In the genomic region with DNA sequence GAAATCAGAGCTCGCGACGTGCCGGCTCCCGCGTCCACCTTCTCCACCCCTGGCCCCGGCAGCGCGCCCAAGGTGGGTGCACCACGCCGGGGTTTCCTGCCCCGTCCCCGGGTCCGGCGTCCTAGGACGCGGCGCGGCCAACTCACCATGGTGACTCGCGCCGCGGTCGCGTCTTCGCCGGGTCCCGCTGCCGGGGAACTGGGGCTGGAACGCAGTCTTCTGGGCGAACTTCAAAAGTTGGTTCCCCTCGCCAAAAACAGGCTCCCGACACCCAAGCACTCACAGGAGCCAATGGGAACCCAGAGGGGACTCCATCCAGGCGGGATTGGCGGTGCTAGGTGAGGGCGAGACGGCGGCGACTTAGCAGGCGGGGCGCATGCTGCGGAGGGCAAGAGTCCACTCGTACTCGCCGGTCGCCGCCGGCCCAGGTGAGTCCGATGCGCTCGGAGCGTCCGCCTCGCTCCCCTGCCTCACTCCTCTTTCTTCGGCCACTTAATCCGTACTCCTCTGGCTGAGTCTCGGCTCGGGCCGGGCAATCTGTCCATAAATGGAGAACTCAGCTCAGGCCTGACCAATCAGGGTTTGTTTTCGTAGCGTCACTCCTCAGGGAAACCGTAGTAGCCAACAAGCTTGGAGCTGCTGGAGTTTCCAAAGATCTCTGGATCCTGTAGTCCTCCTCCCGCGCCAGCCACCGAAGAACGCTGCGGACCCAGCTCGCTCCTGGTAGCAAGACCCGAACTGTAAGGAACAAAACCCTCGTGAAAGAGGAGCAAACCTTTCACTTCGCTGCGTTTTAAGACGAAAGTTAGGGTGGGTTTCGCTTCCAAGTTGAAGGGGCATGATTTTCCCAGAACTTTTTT, we compare ENCODE assay signal across 8 cellular contexts. TPM values are rescaled to one million over a fixed set of nuclear protein-coding genes. Genes with fewer than 3 reads are reported as not detected.
DNase-seq lines count a peak whose midpoint lies in the region; ATAC-seq lines count a peak whose summit lies in the region.

A gene (minus strand): TSS at position 520 of the 860 bp plus-strand sequence. CDS start 371 bp downstream, at position 149.

- H3K9me3 ChIP-seq in CD4-positive, CD25-positive, alpha-beta regulatory T cell (ENCODE audit: control insufficient read depth in 2 of 2, low read length in 2 of 2) = no peaks in the 10 kb centered on the region
- H3K9me3 ChIP-seq in muscle layer of colon (ENCODE audit: low read length) = no peaks in the 10 kb centered on the region

- H3K4me3 Mint-ChIP-seq in CD4-positive, CD25-positive, alpha-beta regulatory T cell = peak within 1 kb of the TSS; percentile 75 to 89 (median 82)
- H3K4me3 Mint-ChIP-seq in activated T-cell treated with anti-CD3 and anti-CD28 coated beads, Interleukin-2, amount 50 U/mL, for 72 hours = peak within 1 kb of the TSS; percentile 88 to 93

- peaks cover 64% of the 10 kb centered on the region for H3K27me3 Mint-ChIP-seq in CD4-positive, CD25-positive, alpha-beta regulatory T cell
- peaks cover 56% of the 10 kb centered on the region for H3K27me3 Mint-ChIP-seq in activated T-cell treated with anti-CD3 and anti-CD28 coated beads, Interleukin-2, amount 50 U/mL, for 72 hours (ENCODE audit: low read depth)

- H3K4me1 Mint-ChIP-seq in CD4-positive, CD25-positive, alpha-beta regulatory T cell = peaks cover 5 to 21% (median 14%) of the 10 kb centered on the region in 4 donors
- H3K4me1 Mint-ChIP-seq in activated T-cell treated with anti-CD3 and anti-CD28 coated beads, Interleukin-2, amount 50 U/mL, for 72 hours (ENCODE audit: low read depth) = peaks cover 25% of the 10 kb centered on the region

- H3K27me3 ChIP-seq in CD4-positive, CD25-positive, alpha-beta regulatory T cell (ENCODE audit: control insufficient read depth, insufficient read depth, low read length) = peaks cover 24% of the 10 kb centered on the region
- no peaks in the 10 kb centered on the region for H3K27me3 ChIP-seq in muscle layer of colon (ENCODE audit: control insufficient read depth in 1 of 2, insufficient read depth in 2 of 2, low read length in 2 of 2)

- H3K36me3 Mint-ChIP-seq in CD4-positive, CD25-positive, alpha-beta regulatory T cell = no peaks in the 10 kb centered on the region
- peaks cover 1 to 3% of the 10 kb centered on the region in 2 donors for H3K36me3 Mint-ChIP-seq in activated T-cell treated with anti-CD3 and anti-CD28 coated beads, Interleukin-2, amount 50 U/mL, for 72 hours (ENCODE audit: insufficient read depth in 2 of 2)

- peaks cover 0 to 2% (median 0%) of the 10 kb centered on the region in 7 donors for H3K9me3 Mint-ChIP-seq in CD4-positive, CD25-positive, alpha-beta regulatory T cell
- no peaks in the 10 kb centered on the region for H3K9me3 Mint-ChIP-seq in activated T-cell treated with anti-CD3 and anti-CD28 coated beads, Interleukin-2, amount 50 U/mL, for 72 hours

- peak in 2 of 3 donors; percentile 2 to 57 for DNase-seq in CD4-positive, CD25-positive, alpha-beta regulatory T cell
- DNase-seq in GM19238 (ENCODE audit: insufficient read length, low spot score) (peak; percentile 61), NCI-H748 treated with DMSO at 0.1 percent for 48 hours (lab: John Stamatoyannopoulos, UW) (peak; percentile 57), fibroblast of peridontal ligament (ENCODE audit: extremely low read depth) (peak; percentile 98)
- peak; percentile 27 to 37 for DNase-seq in activated T-cell treated with anti-CD3 and anti-CD28 coated beads, Interleukin-2, amount 50 U/mL, for 72 hours

- peak within 1 kb of the TSS; percentile 78 for H3K9ac ChIP-seq in muscle layer of colon (ENCODE audit: low read length)

- H3K4me1 ChIP-seq in CD4-positive, CD25-positive, alpha-beta regulatory T cell (ENCODE audit: control insufficient read depth, insufficient read depth, low read length, poor library complexity, severe bottlenecking) = peaks cover 21% of the 10 kb centered on the region
- peaks cover 13% of the 10 kb centered on the region for H3K4me1 ChIP-seq in muscle layer of colon (ENCODE audit: insufficient read depth, low read length)

- H3K36me3 ChIP-seq in CD4-positive, CD25-positive, alpha-beta regulatory T cell (ENCODE audit: control insufficient read depth, insufficient read depth, low read length) = no peaks in the 10 kb centered on the region
- no peaks in the 10 kb centered on the region for H3K36me3 ChIP-seq in muscle layer of colon (ENCODE audit: insufficient read depth, low read length)

- H3K4me3 ChIP-seq in CD4-positive, CD25-positive, alpha-beta regulatory T cell (ENCODE audit: low read depth, low read length) = peak within 1 kb of the TSS; percentile 27
- peak within 1 kb of the TSS; percentile 76 to 94 for H3K4me3 ChIP-seq in muscle layer of colon (ENCODE audit: low read depth in 1 of 2, low read length in 2 of 2)

- peak within 1 kb of the TSS in 2 of 3 donors; percentile 58 to 76 for H3K27ac Mint-ChIP-seq in CD4-positive, CD25-positive, alpha-beta regulatory T cell
- H3K27ac Mint-ChIP-seq in activated T-cell treated with anti-CD3 and anti-CD28 coated beads, Interleukin-2, amount 50 U/mL, for 72 hours = no peak within 1 kb of the TSS

- peak; percentile 23 to 35 for ATAC-seq in CD4-positive, CD25-positive, alpha-beta regulatory T cell (ENCODE audit: low read depth in 2 of 2)
- ATAC-seq in HG03457 (IDR thresholded peaks at IDR 0.05; ENCODE audit: unreplicated experiment) = peak; percentile 45
- peak; percentile 70 to 78 for ATAC-seq in activated T-cell treated with anti-CD3 and anti-CD28 coated beads, Interleukin-2, amount 50 U/mL, for 72 hours (replicated peaks in 1 of 2)

- no peak within 1 kb of the TSS for H3K27ac ChIP-seq in CD4-positive, CD25-positive, alpha-beta regulatory T cell (ENCODE audit: insufficient read depth, low read length, poor library complexity, severe bottlenecking)
- H3K27ac ChIP-seq in muscle layer of colon (ENCODE audit: low read depth, low read length) = peak within 1 kb of the TSS; percentile 93
- peak within 1 kb of the TSS; percentile 32 for H3K27ac ChIP-seq in temporal lobe (ENCODE audit: low read depth, low read length)

RNA-seq across cellular contexts. Expression of the gene that starts here (rescaled TPM):
- 1.5 TPM for total RNA-seq in CD4-positive, CD25-positive, alpha-beta regulatory T cell
- 1 to 10 TPM in 1 of 4 donors, under 1 TPM in 3; 0.14 to 1.6 (median 0.45) TPM for polyA plus RNA-seq in CD4-positive, CD25-positive, alpha-beta regulatory T cell
- 1 to 10 TPM; 1.9 to 4.6 TPM for total RNA-seq in activated T-cell treated with anti-CD3 and anti-CD28 coated beads, Interleukin-2, amount 50 U/mL, for 72 hours
- 13.8 TPM for total RNA-seq in temporal lobe

Comparison
In these comparisons a context has a peak if more than half of its experiments do, and no peak if none do; other contexts are left out.
1. DNase-seq: peak in every context shown above with its lines; median percentile 98 in fibroblast of peridontal ligament; 61 in GM19238; 57 in NCI-H748 treated with DMSO at 0.1 percent for 48 hours; 32 in activated T-cell treated with anti-CD3 and anti-CD28 coated beads, Interleukin-2, amount 50 U/mL, for 72 hours; 30 in CD4-positive, CD25-positive, alpha-beta regulatory T cell.